26 cellular contexts compared by ENCODE assay signal in genomic region chr4:189002475-189002874, GRCh38.
"Had no signal": no experiment of that assay in that cellular context is flagged by ENCODE, and none has a peak within 500 bp of the region (broad histone marks: within the 10 kb centered on the region; RNA-seq: fewer than 3 reads in every experiment).

No MANE protein-coding gene starts in this region.

- H3K27ac ChIP-seq: lower lobe of right lung, neural progenitor cell, ovary, right atrium auricular region, stomach, thoracic aorta, tibial nerve, uterus had no signal

- DNase-seq: hippocampal formation; kidney glomerular epithelial cell; left cardiac atrium; lower lobe of right lung; mammary epithelial cell; mesendoderm; naive B cell; natural killer cell; nephron progenitor cell; ovary; stimulated activated CD4-positive, alpha-beta T cell treated with anti-CD3 and anti-CD28 coated beads, Interleukin-12 subunit alpha, Interleukin-12 subunit beta, amount 100 ng/mL, for 4 hours; stimulated activated CD4-positive, alpha-beta T cell treated with anti-CD3 and anti-CD28 coated beads, Interleukin-15, amount 100 ng/mL, for 24 hours; stimulated activated CD4-positive, alpha-beta T cell treated with anti-CD3 and anti-CD28 coated beads, Interleukin-2, amount 100 ng/mL, for 24 hours; stimulated activated CD4-positive, alpha-beta T cell treated with anti-CD3 and anti-CD28 coated beads, Interleukin-4, amount 100 ng/mL, for 1 hour; stimulated activated naive B cell treated with anti-CD40 and anti-IgM and Interleukin-4, amounts not matched to agents 10 μg/mL and 1 μg/mL and 100 μg/mL, for 72 hours; stimulated activated naive CD8-positive, alpha-beta T cell treated with anti-CD3 and anti-CD28 coated beads, Interleukin-15, Interleukin-2, amounts not matched to agents 100 U/mL and 50 U/mL, for 24 hours; stomach; uterus had no signal

- H3K4me1 ChIP-seq: lower lobe of right lung, neural progenitor cell, right atrium auricular region, stomach, tibial nerve, uterus had no signal

- H3K4me3 ChIP-seq: lower lobe of right lung, neural progenitor cell, ovary, right atrium auricular region, skin epidermis, stomach, thoracic aorta, tibial nerve, uterus had no signal

- FAIRE-seq: keratinocyte had no signal

- ATAC-seq: left cardiac atrium; left lobe of liver; natural killer cell; sciatic nerve; stimulated activated naive B cell treated with anti-CD40 and anti-IgM and Interleukin-4, amounts not matched to agents 10 μg/mL and 1 μg/mL and 100 μg/mL, for 72 hours; stimulated activated naive CD8-positive, alpha-beta T cell treated with anti-CD3 and anti-CD28 coated beads, Interleukin-15, Interleukin-2, amounts not matched to agents 100 U/mL and 50 U/mL, for 24 hours had no signal

- H3K27me3 ChIP-seq: neural progenitor cell, ovary, right atrium auricular region, stomach, tibial nerve, uterus had no signal

- H3K9ac ChIP-seq: neural progenitor cell had no signal

- H3K4me2 ChIP-seq: neural progenitor cell had no signal

- H3K9me3 ChIP-seq: lower lobe of right lung, ovary, right atrium auricular region, thoracic aorta, uterus had no signal

- H2AFZ ChIP-seq: neural progenitor cell had no signal

- H3K36me3 ChIP-seq: lower lobe of right lung, neural progenitor cell, ovary, right atrium auricular region, stomach, thoracic aorta, tibial nerve, uterus had no signal
